In the genomic region with DNA sequence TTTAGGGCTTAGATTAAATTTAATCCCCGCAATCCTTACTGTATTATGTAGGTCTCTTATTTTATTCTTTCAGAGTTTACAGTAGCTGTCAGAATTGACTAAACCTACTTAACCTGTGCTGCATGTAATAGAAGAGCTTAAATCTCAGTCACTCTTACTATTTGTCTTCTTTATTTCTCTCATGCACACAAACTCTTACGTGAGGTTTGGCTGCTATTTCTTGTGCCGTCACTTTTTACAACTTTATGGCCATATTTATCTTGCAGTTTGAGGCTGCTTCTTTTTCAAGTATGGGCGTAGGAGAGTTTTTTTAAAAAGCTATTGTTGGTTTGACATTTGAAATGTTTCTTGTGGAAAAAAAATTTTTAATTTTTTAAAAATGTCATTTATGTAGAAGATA, we compare ENCODE assay signal across 25 cellular contexts.
"Had no signal": no experiment of that assay in that cellular context is flagged by ENCODE, and none has a peak within 500 bp of the region (broad histone marks: within the 10 kb centered on the region; RNA-seq: fewer than 3 reads in every experiment).

No MANE protein-coding gene starts in this region.

- FAIRE-seq: bronchial epithelial cell had no signal

- H3K4me3 ChIP-seq: colonic mucosa, ovary, suprapubic skin, tibial artery, upper lobe of right lung had no signal

- H3K27ac ChIP-seq: colonic mucosa, ovary, suprapubic skin, tibial artery, upper lobe of right lung, WERI-Rb-1 had no signal

- H3K36me3 ChIP-seq: colonic mucosa, ovary had no signal

- H3K9me3 ChIP-seq: colonic mucosa, ovary, suprapubic skin, tibial artery, upper lobe of right lung had no signal

- H3K27me3 ChIP-seq: colonic mucosa, ovary, suprapubic skin, tibial artery, upper lobe of right lung had no signal

- ATAC-seq: activated CD4-positive, CD25-positive, alpha-beta regulatory T cell treated with anti-CD3 and anti-CD28 coated beads, Interleukin-2, amount 50 U/mL, for 24 hours; left cardiac atrium; upper lobe of right lung had no signal

- DNase-seq: activated CD4-positive, alpha-beta T cell treated with anti-CD3 and anti-CD28 coated beads for 48 hours; activated CD4-positive, alpha-beta T cell treated with anti-CD3 and anti-CD28 coated beads, Interleukin-2, amount 50 U/mL, for 48 hours; activated CD8-positive, alpha-beta memory T cell treated with anti-CD3 and anti-CD28 coated beads for 24 hours; activated effector memory CD4-positive, alpha-beta T cell treated with Interleukin-2 at 50 U/mL for 16 hours; activated naive CD4-positive, alpha-beta T cell treated with Interleukin-2 at 50 U/mL for 16 hours; anterior cingulate cortex; colonic mucosa; effector CD8-positive, alpha-beta T cell; glutamatergic neuron; islet precursor cell; left cardiac atrium; mammary epithelial cell; naive B cell; nephron progenitor cell; ovary; retina; stimulated activated CD4-positive, alpha-beta T cell treated with anti-CD3 and anti-CD28 coated beads, Interleukin-15, amount 100 ng/mL, for 24 hours; stimulated activated CD4-positive, alpha-beta T cell treated with anti-CD3 and anti-CD28 coated beads, Interleukin-2, amount 100 ng/mL, for 24 hours; stimulated activated naive CD4-positive, alpha-beta T cell; tibial artery; upper lobe of right lung; WERI-Rb-1 had no signal
